ENCODE assay signal across 21 cellular contexts in genomic region chr2:225756198-225756597, GRCh38.
DNase-seq lines count a peak whose midpoint lies in the region; ATAC-seq and TF ChIP-seq lines count a peak whose summit lies in the region.
"Had no signal": no experiment of that assay in that cellular context is flagged by ENCODE, and none has a peak within 500 bp of the region (broad histone marks: within the 10 kb centered on the region; RNA-seq: fewer than 3 reads in every experiment).

No MANE protein-coding gene starts in this region.

- CTCF ChIA-PET in mammary epithelial cell (lab: Charles Lee; ENCODE audit: low non-redundant PET), result no interaction called here
- CTCF ChIA-PET in MCF 10A (lab: Yijun Ruan, JAX), result no interaction called here

- H3K4me3 ChIP-seq in mammary epithelial cell (replicated peaks in 1 of 3; ENCODE audit: insufficient read depth in 1 of 3, low read depth in 2 of 3, low read length in 3 of 3), result no peak overlapping the region
- H3K4me3 ChIP-seq in SJSA1, result no peak overlapping the region
- H3K4me3 ChIP-seq in fibroblast of pulmonary artery (replicated peaks; ENCODE audit: low read depth, low read length), result no peak overlapping the region
- H3K4me3 ChIP-seq: K562 had no signal

- POLR2A ChIA-PET in MCF 10A (lab: Yijun Ruan, JAX), result interaction anchor here (0.7 kb wide), 1 partner anchor 20 kb away, joined by 3 read pairs; no protein-coding TSS in a partner anchor

- intact Hi-C loops in mammary epithelial cell (cut with micrococcal nuclease) (no loop called here), MCF 10A (cut with micrococcal nuclease) (no loop called here), sciatic nerve (cut with DNase I) (no loop called here)

- H3K4me1 Mint-ChIP-seq in MCF 10A (ENCODE audit: insufficient read depth, unreplicated experiment), result no peaks in the 10 kb centered on the region
- H3K4me1 Mint-ChIP-seq in progenitor cell of endocrine pancreas (ENCODE audit: low read depth), result peaks cover 1% of the 10 kb centered on the region
- H3K4me1 Mint-ChIP-seq: B cell had no signal

- WGBS in mammary epithelial cell (ENCODE audit: low coverage, missing lambda C conversion rate), result 18% methylated on average over 4 of the region's 4 CpGs

- no peak overlapping the region for H3K27ac Mint-ChIP-seq in MCF 10A (ENCODE audit: low read depth, unreplicated experiment)
- no peak overlapping the region for H3K27ac Mint-ChIP-seq in progenitor cell of endocrine pancreas
- H3K27ac Mint-ChIP-seq: B cell, H9 had no signal

- no peak for DNase-seq in mammary epithelial cell
- no peak for DNase-seq in MCF 10A (ENCODE audit: unreplicated experiment)
- DNase-seq in SJSA1 (ENCODE audit: low read depth in 1 of 2, low spot score in 2 of 2), result peak; percentile 47 to 58
- DNase-seq in fibroblast of pulmonary artery (ENCODE audit: low read depth), result peak; percentile 27
- no peak for DNase-seq in progenitor cell of endocrine pancreas (ENCODE audit: low spot score, unreplicated experiment)
- no peak for DNase-seq in stimulated activated naive CD8-positive, alpha-beta T cell treated with anti-CD3 and anti-CD28 coated beads, Interleukin-15, Interleukin-2, amounts not matched to agents 100 U/mL and 50 U/mL, for 24 hours
- DNase-seq in sciatic nerve (ENCODE audit: low spot score), result no peak
- DNase-seq: DND-41, H9, MV-4-11, NCI-H1417, NCI-H187 treated with DMSO at 0.1 percent for 48 hours, NCI-H2227 treated with DMSO at 0.1 percent for 48 hours, NCI-H524, PC-3, SIG-M5 had no signal

- H3K9ac ChIP-seq in mammary epithelial cell (ENCODE audit: insufficient read depth, low read length), result no peak overlapping the region

- peak overlapping the region; percentile 25 for H2AFZ ChIP-seq in mammary epithelial cell (ENCODE audit: low read depth, low read length)

- dilution Hi-C loops in mammary epithelial cell (cut with HindIII; ENCODE audit: low sequenced_read_pairs), result no loop called here

- in situ Hi-C loops in mammary epithelial cell (cut with MboI; ENCODE audit: low sequenced_read_pairs in 2 of 2), result no loop called here

- H3K36me3 ChIP-seq in mammary epithelial cell (ENCODE audit: insufficient read depth, low read length) (no peaks in the 10 kb centered on the region), SJSA1 (no peaks in the 10 kb centered on the region)

- H3K4me1 ChIP-seq in mammary epithelial cell (ENCODE audit: insufficient read depth, low read length) (peaks cover 4% of the 10 kb centered on the region), SJSA1 (replicated peaks) (peaks cover 15% of the 10 kb centered on the region)

- no peak overlapping the region for H3K4me3 Mint-ChIP-seq in MCF 10A (ENCODE audit: unreplicated experiment)
- no peak overlapping the region for H3K4me3 Mint-ChIP-seq in progenitor cell of endocrine pancreas (ENCODE audit: low read depth)
- H3K4me3 Mint-ChIP-seq: B cell, H9 had no signal

- H3K36me3 Mint-ChIP-seq in MCF 10A (ENCODE audit: insufficient read depth, unreplicated experiment) (no peaks in the 10 kb centered on the region), progenitor cell of endocrine pancreas (ENCODE audit: insufficient read depth) (no peaks in the 10 kb centered on the region)

- H3K27me3 ChIP-seq in mammary epithelial cell (ENCODE audit: insufficient read depth, low read length), result no peaks in the 10 kb centered on the region
- H3K27me3 ChIP-seq in SJSA1 (replicated peaks), result no peaks in the 10 kb centered on the region

- no peak for ATAC-seq in stimulated activated naive CD8-positive, alpha-beta T cell treated with anti-CD3 and anti-CD28 coated beads, Interleukin-15, Interleukin-2, amounts not matched to agents 100 U/mL and 50 U/mL, for 24 hours
- ATAC-seq in sciatic nerve (no peak), GM21526 (IDR thresholded peaks at IDR 0.05; ENCODE audit: low FRiP score, unreplicated experiment) (no peak)
- ATAC-seq: K562, PC-3 had no signal

- no peaks in the 10 kb centered on the region for H4K20me1 ChIP-seq in mammary epithelial cell (ENCODE audit: insufficient read depth, low read length)

- TF ChIP-seq CTCF in mammary epithelial cell (conservative IDR thresholded peaks at IDR 0.05 in 1 of 2, IDR thresholded peaks at IDR 0.05 in 1 of 2; ENCODE audit: extremely low read depth in 1 of 2, insufficient read depth in 1 of 2, low read depth in 1 of 2, low read length in 2 of 2) (no peak), MCF 10A (IDR thresholded peaks at IDR 0.05; ENCODE audit: unreplicated experiment) (no peak), fibroblast of pulmonary artery (IDR thresholded peaks at IDR 0.05; ENCODE audit: low read length, missing control alignments) (no peak), progenitor cell of endocrine pancreas (IDR thresholded peaks at IDR 0.05; ENCODE audit: unreplicated experiment) (no peak)

- no peak overlapping the region for H3K4me2 ChIP-seq in mammary epithelial cell (ENCODE audit: insufficient read depth, low read depth, low read length)

- H3K27me3 Mint-ChIP-seq in MCF 10A (ENCODE audit: insufficient read depth, unreplicated experiment) (no peaks in the 10 kb centered on the region), progenitor cell of endocrine pancreas (no peaks in the 10 kb centered on the region)
- H3K27me3 Mint-ChIP-seq: B cell had no signal

- no peaks in the 10 kb centered on the region for H3K79me2 ChIP-seq in mammary epithelial cell (ENCODE audit: insufficient read depth, low read length)

- no TSS peak for BruUV-seq in mammary epithelial cell (replicated peaks; lab: Mats Ljungman, UMichigan)
- BruUV-seq in MCF 10A (replicated peaks; lab: Mats Ljungman, UMichigan), result no TSS peak

- no peaks in the 10 kb centered on the region for H3K9me3 ChIP-seq in mammary epithelial cell (replicated peaks; ENCODE audit: insufficient read depth, low read length)
- no peaks in the 10 kb centered on the region for H3K9me3 ChIP-seq in SJSA1 (replicated peaks)

- no peaks in the 10 kb centered on the region for H3K9me3 Mint-ChIP-seq in MCF 10A (ENCODE audit: unreplicated experiment)
- H3K9me3 Mint-ChIP-seq in progenitor cell of endocrine pancreas (ENCODE audit: low read depth), result no peaks in the 10 kb centered on the region
- H3K9me3 Mint-ChIP-seq: H9 had no signal

- H3K27ac ChIP-seq in mammary epithelial cell (ENCODE audit: insufficient read depth, low read depth, low read length), result no peak overlapping the region
- H3K27ac ChIP-seq in SJSA1, result peak overlapping the region; percentile 56
- H3K27ac ChIP-seq: 22Rv1, RWPE1 had no signal

Comparison
In these comparisons a context has a peak if more than half of its experiments do, and no peak if none do; other contexts are left out.
1. DNase-seq: peak in SJSA1 (2 of 2) and fibroblast of pulmonary artery (single experiment); none in mammary epithelial cell (single experiment), MCF 10A (single experiment), progenitor cell of endocrine pancreas (single experiment), stimulated activated naive CD8-positive, alpha-beta T cell treated with anti-CD3 and anti-CD28 coated beads, Interleukin-15, Interleukin-2, amounts not matched to agents 100 U/mL and 50 U/mL, for 24 hours (single experiment) and sciatic nerve (single experiment).